Comparison of ENCODE assay signal across 12 cellular contexts in the genomic region with DNA sequence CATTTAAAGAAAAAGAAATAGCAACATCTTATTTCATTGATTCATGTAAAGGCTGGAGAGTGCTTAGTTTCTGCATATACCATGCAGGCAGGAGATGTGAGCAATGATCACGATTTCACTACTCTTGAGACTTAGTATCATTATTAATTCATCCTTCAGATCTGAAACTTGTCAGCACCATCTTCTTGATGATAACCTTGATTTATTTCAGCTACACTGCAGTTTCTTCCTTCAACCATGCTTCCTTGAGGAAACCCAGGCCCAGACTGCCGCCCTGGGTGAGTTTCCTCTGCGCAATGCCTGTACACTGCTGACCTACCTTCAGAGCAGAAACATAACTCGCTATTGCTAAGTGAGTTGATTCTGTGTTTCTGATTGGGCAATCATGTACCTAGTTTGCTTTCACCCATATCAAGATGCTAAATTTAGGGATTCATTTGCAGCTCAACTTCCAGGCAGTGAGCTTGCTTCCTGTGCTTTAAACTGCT. TPM values are rescaled to one million over a fixed set of nuclear protein-coding genes. Genes with fewer than 3 reads are reported as not detected.
DNase-seq lines count a peak whose midpoint lies in the region; ATAC-seq and TF ChIP-seq lines count a peak whose summit lies in the region.
"Had no signal": no experiment of that assay in that cellular context is flagged by ENCODE, and none has a peak within 500 bp of the region (broad histone marks: within the 10 kb centered on the region; RNA-seq: fewer than 3 reads in every experiment).

No MANE protein-coding gene starts in this region.

- H3K79me2 ChIP-seq in mesendoderm (ENCODE audit: control insufficient read depth, insufficient read depth, low read length): no peaks in the 10 kb centered on the region

- H2AK5ac ChIP-seq in mesendoderm (ENCODE audit: low read length): no peak overlapping the region

- H3K4me2 ChIP-seq in BLaER1 (peak overlapping the region; percentile 73), mesendoderm (ENCODE audit: low read length) (no peak overlapping the region)

- H3K56ac ChIP-seq in mesendoderm (ENCODE audit: low read length): no peak overlapping the region

- H3K27me3 ChIP-seq in BLaER1: no peaks in the 10 kb centered on the region
- H3K27me3 ChIP-seq in foreskin keratinocyte: no peaks in the 10 kb centered on the region
- H3K27me3 ChIP-seq in mesendoderm (ENCODE audit: insufficient read depth, low read length, poor library complexity): no peaks in the 10 kb centered on the region
- H3K27me3 ChIP-seq: dorsolateral prefrontal cortex had no signal

- intact Hi-C loops in head of caudate nucleus (cut with DNase I): no loop called here

- H3K4me3 ChIP-seq in BLaER1 (no peak overlapping the region), mesendoderm (ENCODE audit: low read length) (no peak overlapping the region)
- H3K4me3 ChIP-seq: dorsolateral prefrontal cortex had no signal

- no CpG with 5 or more reads among the region's 4 CpGs for WGBS in mesendoderm (ENCODE audit: extremely low coverage, insufficient coverage, low lambda C conversion rate)

- no peak overlapping the region for H3K23ac ChIP-seq in mesendoderm (ENCODE audit: low read length)

- peaks cover 22% of the 10 kb centered on the region for H3K4me1 ChIP-seq in BLaER1
- peaks cover 37% of the 10 kb centered on the region for H3K4me1 ChIP-seq in foreskin keratinocyte
- H3K4me1 ChIP-seq in mesendoderm (ENCODE audit: control insufficient read depth, low read depth, low read length): no peaks in the 10 kb centered on the region

- no peak overlapping the region for H2BK15ac ChIP-seq in mesendoderm (replicated peaks; ENCODE audit: low read depth)

- H2BK120ac ChIP-seq in mesendoderm (ENCODE audit: low read depth, low read length): no peak overlapping the region

- no peaks in the 10 kb centered on the region for H4K20me1 ChIP-seq in BLaER1

- H3K9ac ChIP-seq in BLaER1 (no peak overlapping the region; the same call in 1 of the 2 replicates), mesendoderm (ENCODE audit: low read length) (no peak overlapping the region)

- no peak for TF ChIP-seq CTCF in foreskin keratinocyte (conservative IDR thresholded peaks at IDR 0.05)

- H3K18ac ChIP-seq in mesendoderm (ENCODE audit: low read length): no peak overlapping the region

- H3K4ac ChIP-seq in mesendoderm (ENCODE audit: low read depth, low read length): no peak overlapping the region

- peaks cover 2% of the 10 kb centered on the region; the same call in 1 of the 2 replicates for H3K9me3 ChIP-seq in BLaER1

- H2BK5ac ChIP-seq in mesendoderm (ENCODE audit: low read length): no peak overlapping the region

- H3K79me1 ChIP-seq in mesendoderm (ENCODE audit: low read length): no peaks in the 10 kb centered on the region

- ATAC-seq in GM19351 (IDR thresholded peaks at IDR 0.05; ENCODE audit: unreplicated experiment): peak; percentile 44
- peak; percentile 56 for ATAC-seq in HG03575 (IDR thresholded peaks at IDR 0.05; ENCODE audit: extremely low read depth, insufficient number of reproducible peaks, low FRiP score, unreplicated experiment)
- ATAC-seq in foreskin keratinocyte: peak; percentile 15
- no peak for ATAC-seq in HG03025 (IDR thresholded peaks at IDR 0.05; ENCODE audit: low FRiP score, unreplicated experiment)
- ATAC-seq: WTC11 had no signal

- no peak overlapping the region for H4K8ac ChIP-seq in mesendoderm (ENCODE audit: low read depth, low read length)

- H3K27ac ChIP-seq in BLaER1 (no peak overlapping the region), foreskin keratinocyte (peak overlapping the region; percentile 30), mesendoderm (ENCODE audit: low read depth, low read length) (no peak overlapping the region)

- DNase-seq in foreskin keratinocyte (no peak), head of caudate nucleus (no peak), middle frontal gyrus (ENCODE audit: extremely low spot score, low spot score) (no peak), mesendoderm (no peak)
- DNase-seq: GF-D8, NCI-H2227 treated with DMSO at 0.1 percent for 48 hours had no signal

- no peaks in the 10 kb centered on the region for H3K36me3 ChIP-seq in BLaER1
- H3K36me3 ChIP-seq in mesendoderm (ENCODE audit: control insufficient read depth, insufficient read depth, low read length): no peaks in the 10 kb centered on the region

- no peak overlapping the region for H4K5ac ChIP-seq in mesendoderm (ENCODE audit: low read length)

RNA-seq across cellular contexts. Expression of gene BCL10, which starts 13.5 kb away (rescaled TPM):
- 49.4 and 52.0 TPM in 2 replicates for total RNA-seq in foreskin keratinocyte
- 21.1 and 21.4 TPM in 2 replicates for polyA plus RNA-seq in foreskin keratinocyte
- 11.1 TPM for polyA plus RNA-seq in mesendoderm (2013, experiment 1 of 2)
- 12.0 TPM for polyA plus RNA-seq in mesendoderm (2013, experiment 2 of 2)

RNA-seq across cellular contexts. Expression of gene C1orf52, which starts 30.4 kb away (rescaled TPM):
- 21.4 TPM in 2 replicates for total RNA-seq in foreskin keratinocyte
- 18.7 and 21.8 TPM in 2 replicates for polyA plus RNA-seq in foreskin keratinocyte
- polyA plus RNA-seq in mesendoderm (2013, experiment 1 of 2): 41.1 TPM
- 40.5 TPM for polyA plus RNA-seq in mesendoderm (2013, experiment 2 of 2)
